ENCODE assay signal across 8 cellular contexts in genomic region chr17:75764417-75764710, GRCh38. TPM values are rescaled to one million over a fixed set of nuclear protein-coding genes. Genes with fewer than 3 reads are reported as not detected.
DNase-seq lines count a peak whose midpoint lies in the region; ATAC-seq and TF ChIP-seq lines count a peak whose summit lies in the region.

No MANE protein-coding gene starts in this region.

- no peak for DNase-seq in GM12865 (ENCODE audit: low read depth)
- DNase-seq in SK-N-MC (ENCODE audit: low read depth, low spot score) = no peak
- no peak for DNase-seq in fibroblast of mammary gland (ENCODE audit: low read depth)
- no peak for DNase-seq in sigmoid colon
- no peak for DNase-seq in ureter (ENCODE audit: low spot score)
- DNase-seq in stimulated activated naive CD4-positive, alpha-beta T cell (lab: John Stamatoyannopoulos, UW) = no peak
- no peak for DNase-seq in LoVo (ENCODE audit: low spot score)

- no peaks in the 10 kb centered on the region for H3K27me3 ChIP-seq in sigmoid colon

- no peak overlapping the region for H3K27ac ChIP-seq in SK-N-MC
- peak overlapping the region; percentile 78 to 90 (median 88) for H3K27ac ChIP-seq in sigmoid colon

- H3K4me1 ChIP-seq in sigmoid colon = peaks cover 0 to 25% (median 17%) of the 10 kb centered on the region in 4 donors

- H3K9ac ChIP-seq in SK-N-MC (ENCODE audit: insufficient read length) = peak overlapping the region; percentile 81

- TF ChIP-seq EP300 in sigmoid colon (IDR thresholded peaks at IDR 0.05) = no peak

- H3K4me3 ChIP-seq in GM12865 (ENCODE audit: low read depth, low read length) (peak overlapping the region; percentile 89), SK-N-MC (peak overlapping the region; percentile 76), fibroblast of mammary gland (ENCODE audit: control insufficient read depth, low read depth, low read length) (peak overlapping the region; percentile 49), sigmoid colon (peak overlapping the region; percentile 58 to 69 (median 65))

- H3K9me3 ChIP-seq in SK-N-MC (ENCODE audit: low read depth, low read length) = no peaks in the 10 kb centered on the region
- no peaks in the 10 kb centered on the region for H3K9me3 ChIP-seq in sigmoid colon

- TF ChIP-seq CTCF in GM12865 (IDR thresholded peaks at IDR 0.05; ENCODE audit: insufficient read depth, low read depth, low read length, missing control alignments) (no peak), fibroblast of mammary gland (conservative IDR thresholded peaks at IDR 0.05; ENCODE audit: control insufficient read depth, insufficient read depth, low read depth, low read length) (no peak), sigmoid colon (IDR thresholded peaks at IDR 0.05) (peak in 1 of 4 experiments; percentile 27)

- H3K36me3 ChIP-seq in SK-N-MC (ENCODE audit: insufficient read depth, low read length) = no peaks in the 10 kb centered on the region
- H3K36me3 ChIP-seq in sigmoid colon = peaks cover 0 to 20% (median 2%) of the 10 kb centered on the region in 4 donors

- intact Hi-C loops in sigmoid colon (cut with DNase I) = loop anchor here (5.0 kb wide), 1 partner anchor 63 kb away; no protein-coding TSS in a partner anchor

- no peak for ATAC-seq in GM18868 (IDR thresholded peaks at IDR 0.05; ENCODE audit: unreplicated experiment)

- TF ChIP-seq POLR2A in sigmoid colon (IDR thresholded peaks at IDR 0.05) = no peak

- WGBS in sigmoid colon, 2 donors = 6 to 9% methylated on average over 14 of the region's 14 CpGs

RNA-seq across cellular contexts. Expression of gene GALK1, which starts 0.6 kb away (rescaled TPM):
- total RNA-seq in sigmoid colon (10 to 100 TPM; 17.2 to 24.6 (median 20.3) TPM), ureter (24.2 TPM)
- polyA plus RNA-seq in sigmoid colon = 10 to 100 TPM; 14.3 to 28.2 (median 14.4) TPM

RNA-seq across cellular contexts. Expression of gene UNK, which starts 20.2 kb away (rescaled TPM):
- total RNA-seq in sigmoid colon (10 to 100 TPM; 18.9 to 29.6 (median 26.4) TPM), ureter (49.2 TPM)
- polyA plus RNA-seq in sigmoid colon = 10 to 100 TPM; 12.7 to 24.4 (median 16.8) TPM

RNA-seq across cellular contexts. Expression of gene ITGB4, which starts 43.1 kb away (rescaled TPM):
- total RNA-seq in sigmoid colon = 10 to 100 TPM; 15.1 to 43.2 (median 23.1) TPM
- polyA plus RNA-seq in sigmoid colon = 100 to 1,000 TPM in 1 of 3 donors, 10 to 100 TPM in 2; 17.8 to 116 (median 25.8) TPM
- 303 TPM for total RNA-seq in ureter
